ENCODE assay signal across 1 cellular context in the genomic region with DNA sequence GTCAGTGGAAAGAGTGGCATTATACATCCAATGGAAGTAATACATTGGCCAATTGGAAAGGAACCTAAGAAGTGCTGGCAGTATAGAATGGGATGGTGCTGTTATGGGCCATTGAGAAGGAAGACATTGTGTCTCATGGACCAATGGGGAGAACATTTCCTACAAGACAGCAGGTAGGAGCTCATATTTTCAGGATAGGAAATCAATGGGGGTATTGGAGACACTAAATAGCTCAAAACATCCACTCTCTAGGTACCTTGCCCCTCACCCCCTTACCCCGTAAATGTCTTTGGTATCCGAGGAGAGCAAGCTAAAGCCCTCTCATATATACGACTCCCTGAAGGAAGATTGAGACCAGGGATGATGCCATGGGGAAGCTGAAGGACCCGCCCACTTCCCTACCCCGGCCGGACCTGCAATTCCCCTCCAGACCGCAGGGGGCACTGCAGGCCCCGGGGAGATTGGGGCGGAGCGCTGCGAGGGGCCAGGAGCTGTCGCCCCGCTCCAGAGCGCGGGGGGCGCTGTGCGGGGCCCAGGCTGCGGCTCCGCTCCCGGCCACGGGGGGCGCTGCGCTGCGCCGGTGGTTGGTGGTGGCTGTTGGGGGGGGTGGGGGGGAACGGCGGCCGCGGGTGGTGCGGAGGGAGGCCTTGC.
TF ChIP-seq lines count a peak whose summit lies in the region.

TSS of gene KDM3B (plus strand) at position 615 of the 651 bp plus-strand sequence. CDS start 111 bp downstream, outside the sequence.

TF ChIP-seq in K562, 482 proteins besides CTCF, POLR2A, EP300 and RAD21 (continued from another document and continues in another):
- TF ChIP-seq E2F5 (CRISPR knock-in tag; IDR thresholded peaks at IDR 0.05), result no peak
- TF ChIP-seq ZNF354B (CRISPR knock-in tag; IDR thresholded peaks at IDR 0.05), result no peak
- no peak for TF ChIP-seq SMARCC2 (IDR thresholded peaks at IDR 0.05; ENCODE audit: low read depth)
- TF ChIP-seq TAF9B (IDR thresholded peaks at IDR 0.05; ENCODE audit: partially characterized antibody), result no peak
- TF ChIP-seq, protein P1, sequence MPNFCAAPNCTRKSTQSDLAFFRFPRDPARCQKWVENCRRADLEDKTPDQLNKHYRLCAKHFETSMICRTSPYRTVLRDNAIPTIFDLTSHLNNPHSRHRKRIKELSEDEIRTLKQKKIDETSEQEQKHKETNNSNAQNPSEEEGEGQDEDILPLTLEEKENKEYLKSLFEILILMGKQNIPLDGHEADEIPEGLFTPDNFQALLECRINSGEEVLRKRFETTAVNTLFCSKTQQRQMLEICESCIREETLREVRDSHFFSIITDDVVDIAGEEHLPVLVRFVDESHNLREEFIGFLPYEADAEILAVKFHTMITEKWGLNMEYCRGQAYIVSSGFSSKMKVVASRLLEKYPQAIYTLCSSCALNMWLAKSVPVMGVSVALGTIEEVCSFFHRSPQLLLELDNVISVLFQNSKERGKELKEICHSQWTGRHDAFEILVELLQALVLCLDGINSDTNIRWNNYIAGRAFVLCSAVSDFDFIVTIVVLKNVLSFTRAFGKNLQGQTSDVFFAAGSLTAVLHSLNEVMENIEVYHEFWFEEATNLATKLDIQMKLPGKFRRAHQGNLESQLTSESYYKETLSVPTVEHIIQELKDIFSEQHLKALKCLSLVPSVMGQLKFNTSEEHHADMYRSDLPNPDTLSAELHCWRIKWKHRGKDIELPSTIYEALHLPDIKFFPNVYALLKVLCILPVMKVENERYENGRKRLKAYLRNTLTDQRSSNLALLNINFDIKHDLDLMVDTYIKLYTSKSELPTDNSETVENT (CRISPR knock-in tag; IDR thresholded peaks at IDR 0.05), result peak; percentile 100
- TF ChIP-seq NFIC (IDR thresholded peaks at IDR 0.05), result no peak
- TF ChIP-seq PBX2 (CRISPR knock-in tag; IDR thresholded peaks at IDR 0.05; ENCODE audit: low read depth), result no peak
- no peak for TF ChIP-seq PBX2 (tag; conservative IDR thresholded peaks at IDR 0.05; ENCODE audit: low read depth)
- TF ChIP-seq RFX5 (IDR thresholded peaks at IDR 0.05; ENCODE audit: low read depth, low read length), result no peak
- TF ChIP-seq, protein P2, sequence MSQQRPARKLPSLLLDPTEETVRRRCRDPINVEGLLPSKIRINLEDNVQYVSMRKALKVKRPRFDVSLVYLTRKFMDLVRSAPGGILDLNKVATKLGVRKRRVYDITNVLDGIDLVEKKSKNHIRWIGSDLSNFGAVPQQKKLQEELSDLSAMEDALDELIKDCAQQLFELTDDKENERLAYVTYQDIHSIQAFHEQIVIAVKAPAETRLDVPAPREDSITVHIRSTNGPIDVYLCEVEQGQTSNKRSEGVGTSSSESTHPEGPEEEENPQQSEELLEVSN (IDR thresholded peaks at IDR 0.05; ENCODE audit: borderline replicate concordance in 1 of 2, extremely low read depth in 1 of 2, insufficient read depth in 1 of 2, insufficient read length in 1 of 2, low read depth in 1 of 2, low read length in 1 of 2, poor library complexity in 1 of 2, severe bottlenecking in 1 of 2), result no peak
- no peak; the same call in 1 of the 2 replicates for TF ChIP-seq GTF2E2 (tag; IDR thresholded peaks at IDR 0.05)
- no peak for TF ChIP-seq RREB1 (CRISPR knock-in tag; IDR thresholded peaks at IDR 0.05)
- TF ChIP-seq OTX1 (CRISPR knock-in tag; IDR thresholded peaks at IDR 0.05), result no peak
- TF ChIP-seq ZBTB49 (CRISPR knock-in tag; IDR thresholded peaks at IDR 0.05; ENCODE audit: borderline replicate concordance), result no peak
- TF ChIP-seq E2F3 (CRISPR knock-in tag; IDR thresholded peaks at IDR 0.05), result no peak
- no peak for TF ChIP-seq PHF8 (IDR thresholded peaks at IDR 0.05; ENCODE audit: borderline replicate concordance, low read length)
- TF ChIP-seq ZNF280A (IDR thresholded peaks at IDR 0.05; ENCODE audit: low read depth, partially characterized antibody), result no peak
- TF ChIP-seq BDP1 (IDR thresholded peaks at IDR 0.05; ENCODE audit: insufficient read depth, insufficient read length), result no peak
- peak; percentile 51; the same call in 1 of the 2 replicates for TF ChIP-seq SOX6 (IDR thresholded peaks at IDR 0.05)
- no peak for TF ChIP-seq ZNF778 (CRISPR knock-in tag; IDR thresholded peaks at IDR 0.05)
- TF ChIP-seq, protein P3, sequence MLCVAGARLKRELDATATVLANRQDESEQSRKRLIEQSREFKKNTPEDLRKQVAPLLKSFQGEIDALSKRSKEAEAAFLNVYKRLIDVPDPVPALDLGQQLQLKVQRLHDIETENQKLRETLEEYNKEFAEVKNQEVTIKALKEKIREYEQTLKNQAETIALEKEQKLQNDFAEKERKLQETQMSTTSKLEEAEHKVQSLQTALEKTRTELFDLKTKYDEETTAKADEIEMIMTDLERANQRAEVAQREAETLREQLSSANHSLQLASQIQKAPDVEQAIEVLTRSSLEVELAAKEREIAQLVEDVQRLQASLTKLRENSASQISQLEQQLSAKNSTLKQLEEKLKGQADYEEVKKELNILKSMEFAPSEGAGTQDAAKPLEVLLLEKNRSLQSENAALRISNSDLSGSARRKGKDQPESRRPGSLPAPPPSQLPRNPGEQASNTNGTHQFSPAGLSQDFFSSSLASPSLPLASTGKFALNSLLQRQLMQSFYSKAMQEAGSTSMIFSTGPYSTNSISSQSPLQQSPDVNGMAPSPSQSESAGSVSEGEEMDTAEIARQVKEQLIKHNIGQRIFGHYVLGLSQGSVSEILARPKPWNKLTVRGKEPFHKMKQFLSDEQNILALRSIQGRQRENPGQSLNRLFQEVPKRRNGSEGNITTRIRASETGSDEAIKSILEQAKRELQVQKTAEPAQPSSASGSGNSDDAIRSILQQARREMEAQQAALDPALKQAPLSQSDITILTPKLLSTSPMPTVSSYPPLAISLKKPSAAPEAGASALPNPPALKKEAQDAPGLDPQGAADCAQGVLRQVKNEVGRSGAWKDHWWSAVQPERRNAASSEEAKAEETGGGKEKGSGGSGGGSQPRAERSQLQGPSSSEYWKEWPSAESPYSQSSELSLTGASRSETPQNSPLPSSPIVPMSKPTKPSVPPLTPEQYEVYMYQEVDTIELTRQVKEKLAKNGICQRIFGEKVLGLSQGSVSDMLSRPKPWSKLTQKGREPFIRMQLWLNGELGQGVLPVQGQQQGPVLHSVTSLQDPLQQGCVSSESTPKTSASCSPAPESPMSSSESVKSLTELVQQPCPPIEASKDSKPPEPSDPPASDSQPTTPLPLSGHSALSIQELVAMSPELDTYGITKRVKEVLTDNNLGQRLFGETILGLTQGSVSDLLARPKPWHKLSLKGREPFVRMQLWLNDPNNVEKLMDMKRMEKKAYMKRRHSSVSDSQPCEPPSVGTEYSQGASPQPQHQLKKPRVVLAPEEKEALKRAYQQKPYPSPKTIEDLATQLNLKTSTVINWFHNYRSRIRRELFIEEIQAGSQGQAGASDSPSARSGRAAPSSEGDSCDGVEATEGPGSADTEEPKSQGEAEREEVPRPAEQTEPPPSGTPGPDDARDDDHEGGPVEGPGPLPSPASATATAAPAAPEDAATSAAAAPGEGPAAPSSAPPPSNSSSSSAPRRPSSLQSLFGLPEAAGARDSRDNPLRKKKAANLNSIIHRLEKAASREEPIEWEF (CRISPR knock-in tag; IDR thresholded peaks at IDR 0.05), result no peak
- no peak for TF ChIP-seq NFYB (IDR thresholded peaks at IDR 0.05; ENCODE audit: extremely low read depth, insufficient read length)
- TF ChIP-seq, protein P4, sequence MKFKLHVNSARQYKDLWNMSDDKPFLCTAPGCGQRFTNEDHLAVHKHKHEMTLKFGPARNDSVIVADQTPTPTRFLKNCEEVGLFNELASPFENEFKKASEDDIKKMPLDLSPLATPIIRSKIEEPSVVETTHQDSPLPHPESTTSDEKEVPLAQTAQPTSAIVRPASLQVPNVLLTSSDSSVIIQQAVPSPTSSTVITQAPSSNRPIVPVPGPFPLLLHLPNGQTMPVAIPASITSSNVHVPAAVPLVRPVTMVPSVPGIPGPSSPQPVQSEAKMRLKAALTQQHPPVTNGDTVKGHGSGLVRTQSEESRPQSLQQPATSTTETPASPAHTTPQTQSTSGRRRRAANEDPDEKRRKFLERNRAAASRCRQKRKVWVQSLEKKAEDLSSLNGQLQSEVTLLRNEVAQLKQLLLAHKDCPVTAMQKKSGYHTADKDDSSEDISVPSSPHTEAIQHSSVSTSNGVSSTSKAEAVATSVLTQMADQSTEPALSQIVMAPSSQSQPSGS (CRISPR knock-in tag; IDR thresholded peaks at IDR 0.05), result no peak
